ENCODE assay signal across 8 cellular contexts in the genomic region with DNA sequence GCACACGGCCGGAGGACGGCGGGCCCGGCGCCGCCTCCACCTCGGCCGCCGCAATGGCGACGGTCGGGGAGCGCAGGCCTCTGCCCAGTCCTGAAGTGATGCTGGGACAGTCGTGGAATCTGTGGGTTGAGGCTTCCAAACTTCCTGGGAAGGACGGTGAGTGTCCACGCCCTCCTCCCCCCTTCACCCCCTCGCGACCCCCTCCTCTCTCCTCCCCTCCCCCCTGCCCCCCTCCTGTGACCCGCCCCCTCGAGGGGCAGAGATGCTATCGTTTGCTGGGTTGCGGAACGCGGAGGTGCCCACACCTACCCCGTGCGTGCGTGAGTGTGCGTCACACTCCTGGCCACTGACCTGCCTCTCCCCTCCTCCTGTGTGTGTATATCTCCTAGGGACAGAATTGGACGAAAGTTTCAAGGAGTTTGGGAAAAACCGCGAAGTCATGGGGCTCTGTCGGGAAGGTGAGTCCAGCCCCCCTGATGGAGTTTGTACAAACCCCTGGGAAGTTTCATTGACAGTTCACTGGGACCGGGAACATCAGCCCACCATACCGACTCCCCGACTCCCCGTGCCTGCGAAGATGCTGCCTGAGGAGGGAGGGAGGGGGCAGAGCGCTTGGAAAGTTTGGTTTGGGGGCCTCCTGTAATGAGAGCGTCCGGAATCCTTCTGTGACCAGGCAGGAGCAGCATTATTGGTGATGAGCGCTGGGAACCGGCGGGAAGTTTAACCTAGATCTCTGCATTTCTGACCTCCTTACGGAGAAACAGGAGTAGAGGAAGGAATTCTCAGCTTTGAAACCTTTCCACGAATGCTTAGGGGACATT. TPM values are rescaled to one million over a fixed set of nuclear protein-coding genes. Genes with fewer than 3 reads are reported as not detected.
DNase-seq lines count a peak whose midpoint lies in the region; ATAC-seq and FAIRE-seq lines count a peak whose summit lies in the region.

No MANE protein-coding gene starts in this region.

- H3K36me3 Mint-ChIP-seq in T-cell, result peaks cover 19% of the 10 kb centered on the region

- H3K27me3 Mint-ChIP-seq in T-cell, result no peaks in the 10 kb centered on the region

- peak; percentile 23 for ATAC-seq in GM18502 (IDR thresholded peaks at IDR 0.05; ENCODE audit: poor library complexity, unreplicated experiment)
- peak; percentile 4 for ATAC-seq in HG03045 (IDR thresholded peaks at IDR 0.05; ENCODE audit: unreplicated experiment)
- peak; percentile 8 to 20 (median 14) for ATAC-seq in T-cell (replicated peaks in 1 of 4)

- POLR2A ChIA-PET in T-cell (lab: Charles Lee), result interaction anchor here in 1 of 2 donors (0.6 to 1.0 kb wide), 2 partner anchors 15 to 26 kb away, joined by 3 to 5 read pairs; no protein-coding TSS in a partner anchor

- H3K27ac ChIP-seq in iPS-18a (ENCODE audit: low read length), result no peak overlapping the region
- H3K27ac ChIP-seq in small intestine (ENCODE audit: low read depth in 1 of 2, low read length in 1 of 2), result peak overlapping the region; percentile 93 to 99

- peak in 32 of 34 experiments; percentile 25 to 61 (median 42) for DNase-seq in T-cell
- peak; percentile 76 for DNase-seq in astrocyte of the hippocampus (ENCODE audit: low read depth, low spot score)
- peak; percentile 78 for DNase-seq in small intestine
- DNase-seq in NOMO-1 (lab: John Stamatoyannopoulos, UW; ENCODE audit: unreplicated experiment in 2 of 2), result no peak
- no peak for DNase-seq in DMS79 (lab: John Stamatoyannopoulos, UW)

- H3K9ac ChIP-seq in iPS-18a (ENCODE audit: low read length), result peak overlapping the region; percentile 43

- H3K4me3 Mint-ChIP-seq in T-cell, result peak overlapping the region; percentile 82 to 89 (median 86)

- 6 to 8% (median 8%) methylated on average over 37 to 46 of the region's 46 CpGs for WGBS in small intestine, 3 donors

- H3K9me3 ChIP-seq in iPS-18a (ENCODE audit: control insufficient read depth, low read depth, low read length) (no peaks in the 10 kb centered on the region), small intestine (ENCODE audit: control insufficient read depth, low read depth) (no peaks in the 10 kb centered on the region)

- FAIRE-seq in small intestine (lab: Jason Lieb, UNC), result no peak

- H3K36me3 ChIP-seq in iPS-18a (ENCODE audit: control insufficient read depth, low read depth, low read length) (peaks cover 3% of the 10 kb centered on the region), small intestine (ENCODE audit: control insufficient read depth in 2 of 2, insufficient read depth in 2 of 2, low read length in 2 of 2) (peaks cover 0 to 2% of the 10 kb centered on the region in 2 donors)

- peaks cover 27 to 55% (median 53%) of the 10 kb centered on the region in 3 donors for H3K4me1 Mint-ChIP-seq in T-cell

- H3K4me1 ChIP-seq in iPS-18a (ENCODE audit: control insufficient read depth, low read depth, low read length) (peaks cover 13% of the 10 kb centered on the region), small intestine (ENCODE audit: control insufficient read depth in 2 of 2, insufficient read depth in 1 of 2, low read depth in 1 of 2, low read length in 1 of 2) (peaks cover 2% of the 10 kb centered on the region in 2 donors)

- H3K4me3 ChIP-seq in iPS-18a (ENCODE audit: low read length) (peak overlapping the region; percentile 81), small intestine (ENCODE audit: low read depth in 1 of 2, low read length in 2 of 2) (peak overlapping the region; percentile 89 to 91)

- CTCF ChIA-PET in T-cell (lab: Charles Lee), result interaction anchor here (1.2 to 1.6 kb wide), 3 partner anchors 55 to 66 kb away, joined by 3 to 6 read pairs (median 6); no protein-coding TSS in a partner anchor

- peak overlapping the region; percentile 88 to 92 for H3K27ac Mint-ChIP-seq in T-cell

- H3K9me3 Mint-ChIP-seq in T-cell, result no peaks in the 10 kb centered on the region

- H3K27me3 ChIP-seq in iPS-18a (ENCODE audit: control insufficient read depth, insufficient read depth, low read length) (peaks cover 32% of the 10 kb centered on the region), small intestine (ENCODE audit: control insufficient read depth in 2 of 2, insufficient read depth in 2 of 2, low read length in 2 of 2) (no peaks in the 10 kb centered on the region)

RNA-seq across cellular contexts. Expression of a gene that starts 0.8 kb away (rescaled TPM):
- 1 to 10 TPM in 1 of 5 donors, not detected in 4; 5.7 TPM for total RNA-seq in T-cell
- not detected for polyA plus RNA-seq in small intestine

RNA-seq across cellular contexts. Expression of a gene that starts 49.3 kb away (rescaled TPM):
- total RNA-seq in T-cell, result 100 to 1,000 TPM; 110 to 231 (median 123) TPM
- 1 to 10 TPM; 2.4 to 6.0 (median 4.7) TPM for polyA plus RNA-seq in small intestine

RNA-seq across cellular contexts. Expression of a gene that starts 49.4 kb away (rescaled TPM):
- 10 to 100 TPM; 30.9 to 36.9 (median 33.1) TPM for total RNA-seq in T-cell
- 100 to 1,000 TPM in 1 of 3 donors, 10 to 100 TPM in 2; 77.0 to 114 (median 93.8) TPM for polyA plus RNA-seq in small intestine

Comparison
In these comparisons a context has a peak if more than half of its experiments do, and no peak if none do; other contexts are left out.
1. DNase-seq: peak in T-cell (32 of 34), astrocyte of the hippocampus (single experiment) and small intestine (single experiment); none in NOMO-1 (0 of 2) and DMS79 (single experiment).
2. Peak in every context shown above with its lines, with median percentiles within 50 percentile points of each other: ATAC-seq.